ENCODE assay signal across 20 cellular contexts in genomic region chr1:112317140-112317539, GRCh38.
DNase-seq lines count a peak whose midpoint lies in the region; ATAC-seq and TF ChIP-seq lines count a peak whose summit lies in the region.
"Had no signal": no experiment of that assay in that cellular context is flagged by ENCODE, and none has a peak within 500 bp of the region (broad histone marks: within the 10 kb centered on the region; RNA-seq: fewer than 3 reads in every experiment).

No MANE protein-coding gene starts in this region.

- H3K27me3 ChIP-seq in cardiac muscle cell (peaks cover 22% of the 10 kb centered on the region), hepatocyte (peaks cover 6% of the 10 kb centered on the region), mammary epithelial cell (ENCODE audit: insufficient read depth, low read length) (no peaks in the 10 kb centered on the region)
- H3K27me3 ChIP-seq: brain microvascular endothelial cell had no signal

- no peak for ATAC-seq in Right ventricle myocardium superior (ENCODE audit: poor library complexity)
- ATAC-seq in GM21786 (IDR thresholded peaks at IDR 0.05; ENCODE audit: unreplicated experiment) = no peak
- ATAC-seq: activated naive CD4-positive, alpha-beta T cell treated with anti-CD3 and anti-CD28 coated beads, Interleukin-2, amount 50 U/mL, for 72 hours; T-cell had no signal

- CTCF ChIA-PET in mammary epithelial cell (lab: Charles Lee; ENCODE audit: low non-redundant PET) = no interaction called here

- H3K9me2 ChIP-seq in hepatocyte (replicated peaks; ENCODE audit: insufficient read depth) = no peaks in the 10 kb centered on the region

- intact Hi-C loops in Right ventricle myocardium superior (cut with DNase I) = no loop called here
- intact Hi-C loops in mammary epithelial cell (cut with micrococcal nuclease) = no loop called here

- H3K9ac ChIP-seq in mammary epithelial cell (ENCODE audit: insufficient read depth, low read length) = no peak overlapping the region

- BruUV-seq in mammary epithelial cell (replicated peaks; lab: Mats Ljungman, UMichigan) = no TSS peak

- H3K79me2 ChIP-seq in hepatocyte (no peaks in the 10 kb centered on the region), mammary epithelial cell (ENCODE audit: insufficient read depth, low read length) (peaks cover 5% of the 10 kb centered on the region)

- H3K36me3 ChIP-seq in cardiac muscle cell (no peaks in the 10 kb centered on the region), hepatocyte (replicated peaks; ENCODE audit: insufficient read depth, low read depth) (no peaks in the 10 kb centered on the region), mammary epithelial cell (ENCODE audit: insufficient read depth, low read length) (no peaks in the 10 kb centered on the region)
- H3K36me3 ChIP-seq: brain microvascular endothelial cell had no signal

- dilution Hi-C loops in mammary epithelial cell (cut with HindIII; ENCODE audit: low sequenced_read_pairs) = no loop called here

- TF ChIP-seq CTCF in cardiac muscle cell (IDR thresholded peaks at IDR 0.05; ENCODE audit: low read depth, low read length) (no peak), hepatocyte (IDR thresholded peaks at IDR 0.05; ENCODE audit: poor library complexity) (no peak), retinal pigment epithelial cell (conservative IDR thresholded peaks at IDR 0.05; ENCODE audit: low read depth, low read length) (no peak), mammary epithelial cell (conservative IDR thresholded peaks at IDR 0.05 in 1 of 2, IDR thresholded peaks at IDR 0.05 in 1 of 2; ENCODE audit: extremely low read depth in 1 of 2, insufficient read depth in 1 of 2, low read depth in 1 of 2, low read length in 2 of 2) (no peak)

- H3K4me2 ChIP-seq in hepatocyte (peak overlapping the region; percentile 46), mammary epithelial cell (ENCODE audit: insufficient read depth, low read depth, low read length) (no peak overlapping the region)

- H3K27ac ChIP-seq in cardiac muscle cell = no peak overlapping the region
- peak overlapping the region; percentile 50 for H3K27ac ChIP-seq in hepatocyte
- H3K27ac ChIP-seq in mammary epithelial cell (ENCODE audit: insufficient read depth, low read depth, low read length) = no peak overlapping the region
- H3K27ac ChIP-seq: brain microvascular endothelial cell, RWPE1, VCaP had no signal

- H3K4me1 ChIP-seq in cardiac muscle cell (ENCODE audit: low read depth) = no peaks in the 10 kb centered on the region
- peaks cover 17% of the 10 kb centered on the region for H3K4me1 ChIP-seq in hepatocyte (ENCODE audit: insufficient read depth)
- H3K4me1 ChIP-seq in mammary epithelial cell (ENCODE audit: insufficient read depth, low read length) = peaks cover 21% of the 10 kb centered on the region

- in situ Hi-C loops in mammary epithelial cell (cut with MboI; ENCODE audit: low sequenced_read_pairs in 2 of 2) = no loop called here

- H4K20me1 ChIP-seq in hepatocyte (ENCODE audit: insufficient read depth, poor library complexity, severe bottlenecking) (no peaks in the 10 kb centered on the region), mammary epithelial cell (ENCODE audit: insufficient read depth, low read length) (no peaks in the 10 kb centered on the region)

- DNase-seq in cardiac muscle cell (ENCODE audit: low read depth in 1 of 2, low spot score in 1 of 2) (peak; percentile 16 to 61), Right ventricle myocardium superior (no peak), hepatocyte (ENCODE audit: low spot score) (peak; percentile 15), retinal pigment epithelial cell (ENCODE audit: low read depth) (peak; percentile 65), mammary epithelial cell (no peak), globus pallidus (ENCODE audit: low spot score) (no peak), germinal center (ENCODE audit: low spot score) (no peak)
- DNase-seq: activated CD4-positive, alpha-beta memory T cell treated with anti-CD3 and anti-CD28 coated beads for 36 hours; brain microvascular endothelial cell; cortex of kidney; Kasumi-1; left cardiac atrium; NCI-H1105; stimulated activated CD4-positive, alpha-beta T cell treated with anti-CD3 and anti-CD28 coated beads, Interleukin-4, amount 100 ng/mL, for 1 hour; substantia nigra; T-cell had no signal

- H3K4me3 ChIP-seq in cardiac muscle cell (no peak overlapping the region), hepatocyte (no peak overlapping the region), retinal pigment epithelial cell (ENCODE audit: low read length) (no peak overlapping the region), mammary epithelial cell (replicated peaks in 1 of 3; ENCODE audit: insufficient read depth in 1 of 3, low read depth in 2 of 3, low read length in 3 of 3) (no peak overlapping the region)

- H2AFZ ChIP-seq in hepatocyte = no peak overlapping the region
- H2AFZ ChIP-seq in mammary epithelial cell (ENCODE audit: low read depth, low read length) = no peak overlapping the region

- H3K9me3 ChIP-seq in cardiac muscle cell (ENCODE audit: low read depth) = no peaks in the 10 kb centered on the region
- H3K9me3 ChIP-seq in hepatocyte (ENCODE audit: low read depth) = no peaks in the 10 kb centered on the region
- H3K9me3 ChIP-seq in mammary epithelial cell (replicated peaks; ENCODE audit: insufficient read depth, low read length) = no peaks in the 10 kb centered on the region

- WGBS in hepatocyte (ENCODE audit: low lambda C conversion rate, missing lambda C conversion rate) = 26% methylated on average over 2 of the region's 2 CpGs
- WGBS in mammary epithelial cell (ENCODE audit: low coverage, missing lambda C conversion rate) = 50% methylated on average over 2 of the region's 2 CpGs

Comparison
In these comparisons a context has a peak if more than half of its experiments do, and no peak if none do; other contexts are left out.
1. DNase-seq: peak in cardiac muscle cell (2 of 2), hepatocyte (single experiment) and retinal pigment epithelial cell (single experiment); none in Right ventricle myocardium superior (single experiment), mammary epithelial cell (single experiment), globus pallidus (single experiment) and germinal center (single experiment).